ENCODE assay signal across 8 cellular contexts in the genomic region with DNA sequence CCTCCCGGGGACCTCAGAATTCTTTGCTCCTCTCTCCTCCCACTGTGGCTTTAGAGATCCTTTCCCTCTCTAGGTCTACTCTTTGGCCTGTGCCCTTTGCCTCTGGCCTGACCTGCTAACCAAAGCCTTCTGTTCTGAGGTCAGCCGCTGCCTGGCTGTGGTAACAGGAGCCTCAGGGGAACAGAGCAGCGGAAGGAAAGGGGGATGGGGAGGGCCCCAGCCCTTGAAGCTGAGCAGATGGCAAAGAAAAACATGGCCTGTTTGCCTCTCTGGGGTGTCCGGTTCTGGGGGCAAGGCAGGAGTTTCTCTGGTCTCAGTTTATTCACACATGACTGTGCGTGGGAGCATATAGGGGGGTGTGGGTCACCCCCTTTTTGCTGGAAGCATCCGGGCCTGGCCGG. TPM values are rescaled to one million over a fixed set of nuclear protein-coding genes. Genes with fewer than 3 reads are reported as not detected.
DNase-seq lines count a peak whose midpoint lies in the region; ATAC-seq, FAIRE-seq and TF ChIP-seq lines count a peak whose summit lies in the region.

No MANE protein-coding gene starts in this region.

- peak; percentile 85 for ATAC-seq in HG03066 (IDR thresholded peaks at IDR 0.05; ENCODE audit: low read depth, unreplicated experiment)
- peak; percentile 20; the same call in 2 of the 3 replicates for ATAC-seq in SK-N-SH treated with all-trans-retinoic acid at 6 μM for 48 hours
- ATAC-seq in esophagus mucosa: peak; percentile 31

- no peak overlapping the region for H3K27ac Mint-ChIP-seq in type B pancreatic cell

- TF ChIP-seq CTCF in type B pancreatic cell (conservative IDR thresholded peaks at IDR 0.05): no peak

- no peak for FAIRE-seq in RCC 7860 (lab: Jason Lieb, UNC)

- H3K27me3 Mint-ChIP-seq in type B pancreatic cell: no peaks in the 10 kb centered on the region

- peak; percentile 4 for DNase-seq in activated effector memory CD4-positive, alpha-beta T cell treated with Interleukin-2 at 50 U/mL for 16 hours
- no peak for DNase-seq in activated effector memory CD4-positive, alpha-beta T cell treated with anti-CD3 and anti-CD28 coated beads, Interleukin-2, amount 50 U/mL, for 16 hours
- DNase-seq in stimulated activated CD4-positive, alpha-beta T cell treated with anti-CD3 and anti-CD28 coated beads, TNF-alpha, amount 100 ng/mL, for 48 hours (ENCODE audit: low read depth in 3 of 3): peak in 2 of 3 donors; percentile 2 to 9
- DNase-seq in type B pancreatic cell (ENCODE audit: extremely low spot score, unreplicated experiment): no peak
- DNase-seq in RCC 7860 (ENCODE audit: low spot score): no peak

- no peaks in the 10 kb centered on the region for H3K36me3 Mint-ChIP-seq in type B pancreatic cell

- peaks cover 39% of the 10 kb centered on the region for H3K4me1 Mint-ChIP-seq in type B pancreatic cell (ENCODE audit: unreplicated experiment)

- no peaks in the 10 kb centered on the region for H3K9me3 Mint-ChIP-seq in type B pancreatic cell

- no peak overlapping the region for H3K4me3 Mint-ChIP-seq in type B pancreatic cell

TF ChIP-seq in SK-N-SH treated with all-trans-retinoic acid at 6 μM for 48 hours, 23 proteins besides CTCF, POLR2A, EP300 and RAD21:
- peak; percentile 84; the same call in 1 of the 2 replicates for TF ChIP-seq TCF4 (CRISPR knock-in tag; IDR thresholded peaks at IDR 0.05; ENCODE audit: borderline replicate concordance)
- TF ChIP-seq, protein P1, sequence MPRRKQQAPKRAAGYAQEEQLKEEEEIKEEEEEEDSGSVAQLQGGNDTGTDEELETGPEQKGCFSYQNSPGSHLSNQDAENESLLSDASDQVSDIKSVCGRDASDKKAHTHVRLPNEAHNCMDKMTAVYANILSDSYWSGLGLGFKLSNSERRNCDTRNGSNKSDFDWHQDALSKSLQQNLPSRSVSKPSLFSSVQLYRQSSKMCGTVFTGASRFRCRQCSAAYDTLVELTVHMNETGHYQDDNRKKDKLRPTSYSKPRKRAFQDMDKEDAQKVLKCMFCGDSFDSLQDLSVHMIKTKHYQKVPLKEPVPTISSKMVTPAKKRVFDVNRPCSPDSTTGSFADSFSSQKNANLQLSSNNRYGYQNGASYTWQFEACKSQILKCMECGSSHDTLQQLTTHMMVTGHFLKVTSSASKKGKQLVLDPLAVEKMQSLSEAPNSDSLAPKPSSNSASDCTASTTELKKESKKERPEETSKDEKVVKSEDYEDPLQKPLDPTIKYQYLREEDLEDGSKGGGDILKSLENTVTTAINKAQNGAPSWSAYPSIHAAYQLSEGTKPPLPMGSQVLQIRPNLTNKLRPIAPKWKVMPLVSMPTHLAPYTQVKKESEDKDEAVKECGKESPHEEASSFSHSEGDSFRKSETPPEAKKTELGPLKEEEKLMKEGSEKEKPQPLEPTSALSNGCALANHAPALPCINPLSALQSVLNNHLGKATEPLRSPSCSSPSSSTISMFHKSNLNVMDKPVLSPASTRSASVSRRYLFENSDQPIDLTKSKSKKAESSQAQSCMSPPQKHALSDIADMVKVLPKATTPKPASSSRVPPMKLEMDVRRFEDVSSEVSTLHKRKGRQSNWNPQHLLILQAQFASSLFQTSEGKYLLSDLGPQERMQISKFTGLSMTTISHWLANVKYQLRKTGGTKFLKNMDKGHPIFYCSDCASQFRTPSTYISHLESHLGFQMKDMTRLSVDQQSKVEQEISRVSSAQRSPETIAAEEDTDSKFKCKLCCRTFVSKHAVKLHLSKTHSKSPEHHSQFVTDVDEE (CRISPR knock-in tag; IDR thresholded peaks at IDR 0.05): peak; percentile 51; the same call in 1 of the 2 replicates
- TF ChIP-seq RARB (CRISPR knock-in tag; IDR thresholded peaks at IDR 0.05): no peak
TF ChIP-seq in SK-N-SH treated with all-trans-retinoic acid at 6 μM for 48 hours: peak in this region for 2.

RNA-seq across cellular contexts. Expression of a gene that starts 28.2 kb away (rescaled TPM):
- total RNA-seq in esophagus mucosa: not detected
- 10.6 and 47.9 TPM in 2 replicates for total RNA-seq in type B pancreatic cell (ENCODE audit: low replicate concordance)

Comparison
In these comparisons a context has a peak if more than half of its experiments do, and no peak if none do; other contexts are left out.
1. DNase-seq: peak in activated effector memory CD4-positive, alpha-beta T cell treated with Interleukin-2 at 50 U/mL for 16 hours (single experiment) and stimulated activated CD4-positive, alpha-beta T cell treated with anti-CD3 and anti-CD28 coated beads, TNF-alpha, amount 100 ng/mL, for 48 hours (2 of 3); none in activated effector memory CD4-positive, alpha-beta T cell treated with anti-CD3 and anti-CD28 coated beads, Interleukin-2, amount 50 U/mL, for 16 hours (single experiment), type B pancreatic cell (single experiment) and RCC 7860 (single experiment).
2. ATAC-seq: peak in every context shown above with its lines; median percentile 85 in HG03066; 31 in esophagus mucosa; 20 in SK-N-SH treated with all-trans-retinoic acid at 6 μM for 48 hours.
3. RNA of a gene that starts 28.2 kb away (total RNA-seq): 10.6 to 47.9 TPM in type B pancreatic cell; not detected in esophagus mucosa (single experiment); every median in the first group is over 10 times any median in the second.